Comparison of ENCODE assay signal across 25 cellular contexts in genomic region chr6:149711711-149712110, GRCh38.
"Had no signal": no experiment of that assay in that cellular context is flagged by ENCODE, and none has a peak within 500 bp of the region (broad histone marks: within the 10 kb centered on the region; RNA-seq: fewer than 3 reads in every experiment).

No MANE protein-coding gene starts in this region.

- H3K4me3 Mint-ChIP-seq: activated CD8-positive, alpha-beta T cell treated with anti-CD3 and anti-CD28 coated beads for 36 hours; activated naive CD4-positive, alpha-beta T cell treated with anti-CD3 and anti-CD28 coated beads, Interleukin-2, amount 10 ng/mL, durations not matched to agents 7 days and 5 days; activated T-cell treated with anti-CD3 and anti-CD28 coated beads, Interleukin-2, amount 50 U/mL, for 4 hours; stimulated activated memory B cell treated with anti-CD40 and anti-IgM and Interleukin-4, amounts not matched to agents 10 μg/mL and 1 μg/mL and 100 μg/mL, for 72 hours had no signal

- H3K27ac Mint-ChIP-seq: activated CD8-positive, alpha-beta T cell treated with anti-CD3 and anti-CD28 coated beads for 36 hours; activated naive CD4-positive, alpha-beta T cell treated with anti-CD3 and anti-CD28 coated beads, Interleukin-2, amount 10 ng/mL, durations not matched to agents 7 days and 5 days; stimulated activated memory B cell treated with anti-CD40 and anti-IgM and Interleukin-4, amounts not matched to agents 10 μg/mL and 1 μg/mL and 100 μg/mL, for 72 hours; T-cell had no signal

- H3K4me3 ChIP-seq: ascending aorta, breast epithelium, coronary artery, sigmoid colon, thoracic aorta had no signal

- ATAC-seq: activated CD8-positive, alpha-beta T cell treated with anti-CD3 and anti-CD28 coated beads for 36 hours; activated T-cell treated with anti-CD3 and anti-CD28 coated beads, Interleukin-2, amount 50 U/mL, for 4 hours; left cardiac atrium; naive thymus-derived CD8-positive, alpha-beta T cell; stimulated activated memory B cell treated with anti-CD40 and anti-IgM and Interleukin-4, amounts not matched to agents 10 μg/mL and 1 μg/mL and 100 μg/mL, for 72 hours; T-cell had no signal

- H3K9me3 Mint-ChIP-seq: activated CD8-positive, alpha-beta T cell treated with anti-CD3 and anti-CD28 coated beads for 36 hours; activated naive CD4-positive, alpha-beta T cell treated with anti-CD3 and anti-CD28 coated beads, Interleukin-2, amount 10 ng/mL, durations not matched to agents 7 days and 5 days; activated T-cell treated with anti-CD3 and anti-CD28 coated beads, Interleukin-2, amount 50 U/mL, for 4 hours; naive thymus-derived CD8-positive, alpha-beta T cell; stimulated activated memory B cell treated with anti-CD40 and anti-IgM and Interleukin-4, amounts not matched to agents 10 μg/mL and 1 μg/mL and 100 μg/mL, for 72 hours; T-cell had no signal

- DNase-seq: activated CD4-positive, alpha-beta T cell treated with anti-CD3 and anti-CD28 coated beads for 1 hour; activated CD8-positive, alpha-beta T cell treated with anti-CD3 and anti-CD28 coated beads for 36 hours; activated effector memory CD4-positive, alpha-beta T cell treated with Interleukin-2 at 50 U/mL for 16 hours; activated naive CD4-positive, alpha-beta T cell treated with anti-CD3 and anti-CD28 coated beads, Interleukin-2, amount 10 ng/mL, durations not matched to agents 7 days and 5 days; activated T-cell treated with anti-CD3 and anti-CD28 coated beads, Interleukin-2, amount 50 U/mL, for 4 hours; erythroblast; foreskin melanocyte; glutamatergic neuron; hippocampal formation; left cardiac atrium; mesenchymal stem cell; naive thymus-derived CD8-positive, alpha-beta T cell; sigmoid colon; stimulated activated CD4-positive, alpha-beta T cell treated with anti-CD3 and anti-CD28 coated beads, Interleukin-4, amount 100 ng/mL, for 24 hours; T-cell; T-helper 9 cell had no signal

- H3K36me3 ChIP-seq: ascending aorta, breast epithelium, neutrophil, sigmoid colon, thoracic aorta had no signal

- FAIRE-seq: islet of Langerhans had no signal

- H3K9ac ChIP-seq: parathyroid adenoma had no signal

- H3K27me3 ChIP-seq: ascending aorta, breast epithelium, neutrophil, sigmoid colon had no signal

- H3K27me3 Mint-ChIP-seq: activated CD8-positive, alpha-beta T cell treated with anti-CD3 and anti-CD28 coated beads for 36 hours; activated naive CD4-positive, alpha-beta T cell treated with anti-CD3 and anti-CD28 coated beads, Interleukin-2, amount 10 ng/mL, durations not matched to agents 7 days and 5 days; naive thymus-derived CD8-positive, alpha-beta T cell; stimulated activated memory B cell treated with anti-CD40 and anti-IgM and Interleukin-4, amounts not matched to agents 10 μg/mL and 1 μg/mL and 100 μg/mL, for 72 hours; T-cell had no signal

- H3K27ac ChIP-seq: ascending aorta, coronary artery, neutrophil, parathyroid adenoma, sigmoid colon, thoracic aorta, VCaP had no signal

- H2AFZ ChIP-seq: parathyroid adenoma had no signal

- H3K9me3 ChIP-seq: ascending aorta, breast epithelium, neutrophil, sigmoid colon, thoracic aorta had no signal
